Comparison of ENCODE assay signal across 14 cellular contexts in the genomic region with DNA sequence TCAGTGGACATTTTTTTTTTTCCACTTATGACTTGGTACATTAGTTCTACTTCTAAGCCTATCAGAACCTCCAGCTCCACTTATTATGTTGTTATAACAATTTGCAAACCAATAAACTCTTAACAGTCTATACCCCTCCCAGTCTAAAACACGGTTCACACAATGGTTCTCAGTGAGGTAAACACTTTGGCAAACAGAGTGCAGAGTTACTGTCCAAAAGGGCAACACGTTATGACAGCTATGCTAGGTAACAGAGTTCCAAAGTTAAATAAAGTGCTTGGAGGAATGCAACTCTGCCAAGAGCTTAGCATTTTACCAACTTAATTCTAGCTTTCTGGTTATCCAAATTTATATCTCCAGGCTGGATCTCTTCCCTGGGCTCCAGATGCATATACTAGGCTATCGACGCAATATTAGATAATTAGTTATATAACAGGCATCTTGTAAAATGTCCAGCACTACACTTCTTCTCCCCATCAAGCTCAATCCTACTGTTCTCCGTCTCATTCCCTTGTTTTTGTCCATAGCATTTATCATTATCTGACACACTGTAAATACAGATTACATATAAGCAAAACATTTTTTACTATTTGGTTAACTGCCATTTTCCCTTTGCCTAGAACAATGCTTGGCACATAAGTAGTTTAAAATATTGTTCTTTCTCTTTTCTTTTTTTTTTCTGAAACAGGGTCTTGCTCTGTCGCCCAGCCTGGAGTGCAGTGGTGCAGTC. TPM values are rescaled to one million over a fixed set of nuclear protein-coding genes. Genes with fewer than 3 reads are reported as not detected.
DNase-seq lines count a peak whose midpoint lies in the region; ATAC-seq and TF ChIP-seq lines count a peak whose summit lies in the region.
"Had no signal": no experiment of that assay in that cellular context is flagged by ENCODE, and none has a peak within 500 bp of the region (broad histone marks: within the 10 kb centered on the region; RNA-seq: fewer than 3 reads in every experiment).

No MANE protein-coding gene starts in this region.

- H3K9me3 ChIP-seq in T-helper 17 cell (ENCODE audit: control insufficient read depth, low read length, poor library complexity, severe bottlenecking) (no peaks in the 10 kb centered on the region), esophagus squamous epithelium (no peaks in the 10 kb centered on the region), skeletal muscle tissue (ENCODE audit: control insufficient read depth in 3 of 3, low read length in 3 of 3) (no peaks in the 10 kb centered on the region)
- H3K9me3 ChIP-seq: right atrium auricular region had no signal

- H3K36me3 ChIP-seq in esophagus squamous epithelium (no peaks in the 10 kb centered on the region), skeletal muscle tissue (ENCODE audit: control insufficient read depth in 3 of 3, insufficient read depth in 3 of 3, low read length in 3 of 3) (no peaks in the 10 kb centered on the region)
- H3K36me3 ChIP-seq: cardiac muscle cell, right atrium auricular region had no signal

- no peak for TF ChIP-seq CTCF in esophagus squamous epithelium (IDR thresholded peaks at IDR 0.05)

- H3K27me3 Mint-ChIP-seq in activated CD4-positive, alpha-beta T cell treated with anti-CD3 and anti-CD28 coated beads, Interleukin-2, amount 10 ng/mL, durations not matched to agents 7 days and 5 days, result no peaks in the 10 kb centered on the region
- H3K27me3 Mint-ChIP-seq in T-helper 17 cell, result no peaks in the 10 kb centered on the region

- intact Hi-C loops in esophagus squamous epithelium (cut with DNase I), result no loop called here

- H3K36me3 Mint-ChIP-seq in activated CD4-positive, alpha-beta T cell treated with anti-CD3 and anti-CD28 coated beads, Interleukin-2, amount 10 ng/mL, durations not matched to agents 7 days and 5 days (ENCODE audit: low read depth), result peaks cover 56% of the 10 kb centered on the region
- peaks cover 3% of the 10 kb centered on the region for H3K36me3 Mint-ChIP-seq in T-helper 17 cell (ENCODE audit: low read depth)

- H3K27me3 ChIP-seq in esophagus squamous epithelium, result no peaks in the 10 kb centered on the region
- H3K27me3 ChIP-seq in skeletal muscle tissue (ENCODE audit: control insufficient read depth in 3 of 3, insufficient read depth in 3 of 3, low read length in 3 of 3), result no peaks in the 10 kb centered on the region
- H3K27me3 ChIP-seq: cardiac muscle cell, right atrium auricular region, tibial nerve had no signal

- H3K4me1 ChIP-seq in esophagus squamous epithelium (peaks cover 12 to 94% (median 32%) of the 10 kb centered on the region in 3 donors), skeletal muscle tissue (ENCODE audit: control insufficient read depth in 3 of 3, insufficient read depth in 3 of 3, low read length in 3 of 3) (peaks cover 23 to 46% (median 30%) of the 10 kb centered on the region in 3 donors)

- ATAC-seq in T-helper 17 cell (no peak), GM18909 (IDR thresholded peaks at IDR 0.05; ENCODE audit: poor library complexity, unreplicated experiment) (no peak)

- no peak for TF ChIP-seq POLR2A in esophagus squamous epithelium (IDR thresholded peaks at IDR 0.05)

- H3K4me3 Mint-ChIP-seq in activated CD4-positive, alpha-beta T cell treated with anti-CD3 and anti-CD28 coated beads, Interleukin-2, amount 10 ng/mL, durations not matched to agents 7 days and 5 days, result peak overlapping the region; percentile 5
- peak overlapping the region; percentile 74 for H3K4me3 Mint-ChIP-seq in T-helper 17 cell

- DNase-seq in activated CD4-positive, alpha-beta T cell treated with anti-CD3 and anti-CD28 coated beads, Interleukin-2, amount 10 ng/mL, durations not matched to agents 7 days and 5 days, result no peak
- no peak for DNase-seq in activated CD4-positive, alpha-beta T cell treated with anti-CD3 and anti-CD28 coated beads, Interleukin-2, amount 50 U/mL, for 48 hours
- no peak for DNase-seq in T-helper 17 cell
- no peak for DNase-seq in esophagus squamous epithelium (lab: John Stamatoyannopoulos, UW)
- no peak for DNase-seq in HT-29 (ENCODE audit: low spot score)
- DNase-seq in HK-2 (ENCODE audit: unreplicated experiment), result no peak
- DNase-seq: erythroblast, NCI-H1092 treated with DMSO at 0.1 percent for 48 hours, T1000 had no signal

- H3K27ac ChIP-seq in esophagus squamous epithelium, result peak overlapping the region in 3 of 4 donors; percentile 36 to 55 (median 53)
- peak overlapping the region; percentile 36 for H3K27ac ChIP-seq in skeletal muscle tissue (ENCODE audit: low read depth, low read length)
- H3K27ac ChIP-seq: cardiac muscle cell, right atrium auricular region, tibial nerve had no signal

- CTCF ChIA-PET in activated CD4-positive, alpha-beta T cell treated with anti-CD3 and anti-CD28 coated beads, Interleukin-2, amount 10 ng/mL, durations not matched to agents 7 days and 5 days (lab: Charles Lee), result interaction anchor here (1.0 to 3.1 kb wide), 11 partner anchors 11 to 90 kb away, joined by 3 to 8 read pairs (median 3); a partner anchor contains a TSS

- no peak overlapping the region for H3K4me3 ChIP-seq in esophagus squamous epithelium
- no peak overlapping the region for H3K4me3 ChIP-seq in skeletal muscle tissue (ENCODE audit: low read length in 3 of 3)
- H3K4me3 ChIP-seq: cardiac muscle cell, right atrium auricular region, tibial nerve had no signal

- H3K9me3 Mint-ChIP-seq in activated CD4-positive, alpha-beta T cell treated with anti-CD3 and anti-CD28 coated beads, Interleukin-2, amount 10 ng/mL, durations not matched to agents 7 days and 5 days, result peaks cover 8% of the 10 kb centered on the region

- H3K27ac Mint-ChIP-seq in activated CD4-positive, alpha-beta T cell treated with anti-CD3 and anti-CD28 coated beads, Interleukin-2, amount 10 ng/mL, durations not matched to agents 7 days and 5 days, result peak overlapping the region; percentile 74
- H3K27ac Mint-ChIP-seq in T-helper 17 cell, result peak overlapping the region; percentile 100

- POLR2A ChIA-PET in activated CD4-positive, alpha-beta T cell treated with anti-CD3 and anti-CD28 coated beads, Interleukin-2, amount 10 ng/mL, durations not matched to agents 7 days and 5 days (lab: Charles Lee), result no interaction called here

- peaks cover 92% of the 10 kb centered on the region for H3K4me1 Mint-ChIP-seq in activated CD4-positive, alpha-beta T cell treated with anti-CD3 and anti-CD28 coated beads, Interleukin-2, amount 10 ng/mL, durations not matched to agents 7 days and 5 days
- peaks cover 68% of the 10 kb centered on the region for H3K4me1 Mint-ChIP-seq in T-helper 17 cell

- 25 to 35% methylated on average over 6 of the region's 6 CpGs for WGBS in esophagus squamous epithelium, 2 donors

- peak overlapping the region in 1 of 3 donors; percentile 16 for H3K9ac ChIP-seq in skeletal muscle tissue (ENCODE audit: low read depth in 1 of 3, low read length in 3 of 3)

RNA-seq across cellular contexts. Expression of a gene that starts 14.3 kb away (rescaled TPM):
- 100 to 1,000 TPM; 206 to 247 TPM for total RNA-seq in activated CD4-positive, alpha-beta T cell treated with anti-CD3 and anti-CD28 coated beads, Interleukin-2, amount 10 ng/mL, durations not matched to agents 7 days and 5 days
- 100 to 1,000 TPM; 219 to 221 TPM for total RNA-seq in T-helper 17 cell
- total RNA-seq in esophagus squamous epithelium, result 10 to 100 TPM; 19.7 to 47.7 (median 26.2) TPM
- 21.9 TPM for total RNA-seq in skeletal muscle tissue
- 2.4 and 3.1 TPM in 2 replicates for total RNA-seq in HT-29 (2014; rRNA removed; shearing (Covaris generic))

RNA-seq across cellular contexts. Expression of a gene that starts 25.0 kb away (rescaled TPM):
- 10 to 100 TPM; 21.7 to 22.1 TPM for total RNA-seq in activated CD4-positive, alpha-beta T cell treated with anti-CD3 and anti-CD28 coated beads, Interleukin-2, amount 10 ng/mL, durations not matched to agents 7 days and 5 days
- total RNA-seq in T-helper 17 cell (10 to 100 TPM; 22.1 to 26.2 TPM), esophagus squamous epithelium (10 to 100 TPM; 18.9 to 27.0 (median 23.2) TPM), skeletal muscle tissue (19.8 TPM)
- total RNA-seq in HT-29 (2014; rRNA removed; shearing (Covaris generic)), result 12.0 and 13.8 TPM in 2 replicates
